ENCODE assay signal across 22 cellular contexts in the genomic region with DNA sequence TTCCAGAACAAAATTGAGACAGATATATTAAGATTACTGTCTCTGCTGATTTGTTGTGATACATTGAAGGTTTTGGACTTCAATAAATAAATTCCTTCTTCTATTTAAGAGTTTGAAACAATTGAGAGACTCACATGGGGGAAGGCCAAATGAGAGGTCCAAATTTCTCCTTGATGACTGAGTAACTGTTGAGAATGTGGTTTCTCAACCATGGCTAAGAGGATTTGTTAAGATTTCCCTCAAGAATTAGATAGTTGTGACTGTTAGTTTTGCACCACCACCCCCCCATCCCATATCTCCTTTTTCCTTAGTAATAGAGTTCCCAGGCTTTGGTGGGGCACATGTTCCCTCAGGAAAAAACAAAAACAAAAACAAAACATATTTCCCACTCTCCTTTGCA. TPM values are rescaled to one million over a fixed set of nuclear protein-coding genes. Genes with fewer than 3 reads are reported as not detected.
"Had no signal": no experiment of that assay in that cellular context is flagged by ENCODE, and none has a peak within 500 bp of the region (broad histone marks: within the 10 kb centered on the region; RNA-seq: fewer than 3 reads in every experiment).

No MANE protein-coding gene starts in this region.

- ATAC-seq: activated T-cell treated with anti-CD3 and anti-CD28 coated beads, Interleukin-2, amount 50 U/mL, for 4 hours had no signal

- H3K27me3 ChIP-seq: ascending aorta, suprapubic skin, transverse colon, uterus had no signal

- H3K9me3 Mint-ChIP-seq: activated B cell treated with CpG ODN at 0.5 μM for 24 hours; activated CD4-positive, alpha-beta memory T cell treated with anti-CD3 and anti-CD28 coated beads, Interleukin-2, amount 10 ng/mL, durations not matched to agents 7 days and 5 days; activated naive CD4-positive, alpha-beta T cell treated with anti-CD3 and anti-CD28 coated beads for 36 hours; activated T-cell treated with anti-CD3 and anti-CD28 coated beads, Interleukin-2, amount 50 U/mL, for 4 hours; dendritic cell treated with granulocyte-macrophage colony-stimulating factor and Interleukin-4, amounts not matched to agents 40 ng/mL and 50 ng/mL, for 4 days; nephron progenitor cell; stimulated activated naive CD8-positive, alpha-beta T cell treated with anti-CD3 and anti-CD28 coated beads, Interleukin-15, Interleukin-2, amounts not matched to agents 100 ng/mL and 50 ng/mL, for 24 hours; T-helper 2 cell treated with Interferon-gamma antibody and Interleukin-4, amounts not matched to agents 5 μg/mL and 100 μg/mL, for 36 hours had no signal

- H3K4me3 Mint-ChIP-seq: activated B cell treated with CpG ODN at 0.5 μM for 24 hours; activated CD4-positive, alpha-beta memory T cell treated with anti-CD3 and anti-CD28 coated beads, Interleukin-2, amount 10 ng/mL, durations not matched to agents 7 days and 5 days; activated naive CD4-positive, alpha-beta T cell treated with anti-CD3 and anti-CD28 coated beads for 36 hours; activated T-cell treated with anti-CD3 and anti-CD28 coated beads, Interleukin-2, amount 50 U/mL, for 4 hours; dendritic cell treated with granulocyte-macrophage colony-stimulating factor and Interleukin-4, amounts not matched to agents 40 ng/mL and 50 ng/mL, for 4 days; nephron progenitor cell; stimulated activated naive CD8-positive, alpha-beta T cell treated with anti-CD3 and anti-CD28 coated beads, Interleukin-15, Interleukin-2, amounts not matched to agents 100 ng/mL and 50 ng/mL, for 24 hours; T-helper 2 cell treated with Interferon-gamma antibody and Interleukin-4, amounts not matched to agents 5 μg/mL and 100 μg/mL, for 36 hours had no signal

- H3K4me1 Mint-ChIP-seq: activated B cell treated with CpG ODN at 0.5 μM for 24 hours; activated CD4-positive, alpha-beta memory T cell treated with anti-CD3 and anti-CD28 coated beads, Interleukin-2, amount 10 ng/mL, durations not matched to agents 7 days and 5 days had no signal

- H3K9me3 ChIP-seq: ascending aorta, esophagus squamous epithelium, suprapubic skin, transverse colon, uterus had no signal

- DNase-seq: activated B cell treated with CpG ODN at 0.5 μM for 24 hours; activated CD4-positive, alpha-beta memory T cell treated with anti-CD3 and anti-CD28 coated beads, Interleukin-2, amount 10 ng/mL, durations not matched to agents 7 days and 5 days; activated CD4-positive, alpha-beta T cell treated with anti-CD3 and anti-CD28 coated beads for 4 hours; activated naive CD4-positive, alpha-beta T cell treated with anti-CD3 and anti-CD28 coated beads for 36 hours; activated T-cell treated with anti-CD3 and anti-CD28 coated beads, Interleukin-2, amount 50 U/mL, for 4 hours; effector CD8-positive, alpha-beta T cell; esophagus squamous epithelium; foreskin melanocyte; left ventricle myocardium inferior; mammary epithelial cell; nephron progenitor cell; nucleus accumbens; posterior cingulate gyrus; retina; transverse colon; uterus had no signal

- H3K4me3 ChIP-seq: ascending aorta, esophagus squamous epithelium, left ventricle myocardium inferior, suprapubic skin, transverse colon, uterus had no signal

- H3K36me3 ChIP-seq: ascending aorta, esophagus squamous epithelium, left ventricle myocardium inferior, suprapubic skin, transverse colon, uterus had no signal

- H3K4me1 ChIP-seq: ascending aorta, esophagus squamous epithelium, left ventricle myocardium inferior, suprapubic skin, transverse colon, uterus had no signal

- H3K27ac ChIP-seq: ascending aorta, esophagus squamous epithelium, left ventricle myocardium inferior, suprapubic skin, transverse colon had no signal

- H3K27ac Mint-ChIP-seq: activated B cell treated with CpG ODN at 0.5 μM for 24 hours; activated CD4-positive, alpha-beta memory T cell treated with anti-CD3 and anti-CD28 coated beads, Interleukin-2, amount 10 ng/mL, durations not matched to agents 7 days and 5 days; activated naive CD4-positive, alpha-beta T cell treated with anti-CD3 and anti-CD28 coated beads for 36 hours; dendritic cell treated with granulocyte-macrophage colony-stimulating factor and Interleukin-4, amounts not matched to agents 40 ng/mL and 50 ng/mL, for 4 days; nephron progenitor cell; stimulated activated naive CD8-positive, alpha-beta T cell treated with anti-CD3 and anti-CD28 coated beads, Interleukin-15, Interleukin-2, amounts not matched to agents 100 ng/mL and 50 ng/mL, for 24 hours; T-helper 2 cell treated with Interferon-gamma antibody and Interleukin-4, amounts not matched to agents 5 μg/mL and 100 μg/mL, for 36 hours had no signal

RNA-seq across cellular contexts. Expression of a gene that starts 47.7 kb away (rescaled TPM):
- total RNA-seq: activated B cell treated with CpG ODN at 0.5 μM for 24 hours; activated naive CD4-positive, alpha-beta T cell treated with anti-CD3 and anti-CD28 coated beads for 36 hours; endothelial cell of umbilical vein; mammary epithelial cell had no signal
